In the genomic region with DNA sequence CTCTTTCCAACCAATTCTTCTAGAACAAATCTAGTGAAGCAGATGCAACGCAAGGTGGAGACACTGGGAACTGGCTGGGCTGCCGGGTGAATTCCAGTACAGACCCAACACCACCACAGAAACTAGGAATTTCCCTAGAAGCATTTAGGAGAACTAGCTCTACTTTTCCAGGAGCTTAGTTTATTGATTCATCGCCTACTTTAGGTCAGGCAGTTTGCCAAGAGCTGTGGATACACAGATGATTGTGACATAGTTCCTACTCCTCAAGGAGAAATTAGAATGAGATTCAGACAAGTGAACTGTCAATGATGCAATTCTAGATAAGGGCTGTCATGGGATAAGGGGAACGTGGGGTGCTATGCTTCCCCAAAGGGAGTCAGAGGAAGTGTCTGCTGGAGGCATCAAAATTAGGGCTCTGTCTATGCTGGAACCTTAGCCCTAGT, we compare ENCODE assay signal across 11 cellular contexts.
DNase-seq lines count a peak whose midpoint lies in the region; ATAC-seq and TF ChIP-seq lines count a peak whose summit lies in the region.
"Had no signal": no experiment of that assay in that cellular context is flagged by ENCODE, and none has a peak within 500 bp of the region (broad histone marks: within the 10 kb centered on the region; RNA-seq: fewer than 3 reads in every experiment).

No MANE protein-coding gene starts in this region.

- H3K27me3 Mint-ChIP-seq in stimulated activated memory B cell treated with anti-CD40 and anti-IgM and Interleukin-4, amounts not matched to agents 10 μg/mL and 1 μg/mL and 100 μg/mL, for 72 hours: no peaks in the 10 kb centered on the region
- H3K27me3 Mint-ChIP-seq: activated CD4-positive, alpha-beta memory T cell treated with anti-CD3 and anti-CD28 coated beads for 36 hours had no signal

- H3K9me3 ChIP-seq in fibroblast of lung (ENCODE audit: control insufficient read depth, insufficient read depth, low read depth, low read length): no peaks in the 10 kb centered on the region
- H3K9me3 ChIP-seq in PC-9 (ENCODE audit: insufficient read depth, low read depth): no peaks in the 10 kb centered on the region

- BruUV-seq in PC-9 (replicated peaks; lab: Mats Ljungman, UMichigan): no TSS peak

- no peak overlapping the region for H3K27ac Mint-ChIP-seq in stimulated activated memory B cell treated with anti-CD40 and anti-IgM and Interleukin-4, amounts not matched to agents 10 μg/mL and 1 μg/mL and 100 μg/mL, for 72 hours
- H3K27ac Mint-ChIP-seq: activated CD4-positive, alpha-beta memory T cell treated with anti-CD3 and anti-CD28 coated beads for 36 hours had no signal

- TF ChIP-seq CTCF in fibroblast of lung (conservative IDR thresholded peaks at IDR 0.05 in 1 of 2, IDR thresholded peaks at IDR 0.05 in 1 of 2; ENCODE audit: low read depth in 1 of 2, low read length in 2 of 2): peak in 1 of 2 donors; percentile 35
- no peak for TF ChIP-seq CTCF in PC-9 (conservative IDR thresholded peaks at IDR 0.05)

- DNase-seq in DMS53 (lab: John Stamatoyannopoulos, UW) (peak; percentile 10), DMS53 treated with DMSO at 0.1 percent for 48 hours (lab: John Stamatoyannopoulos, UW; ENCODE audit: unreplicated experiment) (no peak), NCI-H226 (peak; percentile 78), fibroblast of lung (ENCODE audit: low read depth in 2 of 2) (peak; percentile 95 to 96), pons (ENCODE audit: low spot score) (peak; percentile 19), PC-9 (no peak)
- DNase-seq: activated CD4-positive, alpha-beta memory T cell treated with anti-CD3 and anti-CD28 coated beads for 36 hours had no signal

- no peaks in the 10 kb centered on the region for H3K9me2 ChIP-seq in PC-9 (ENCODE audit: insufficient read depth)

- H3K9ac ChIP-seq in fibroblast of lung (ENCODE audit: insufficient read depth, low read length): no peak overlapping the region
- H3K9ac ChIP-seq: parathyroid adenoma had no signal

- ATAC-seq in GM19397 (IDR thresholded peaks at IDR 0.05; ENCODE audit: unreplicated experiment): no peak
- no peak for ATAC-seq in stimulated activated memory B cell treated with anti-CD40 and anti-IgM and Interleukin-4, amounts not matched to agents 10 μg/mL and 1 μg/mL and 100 μg/mL, for 72 hours

- intact Hi-C loops in PC-9 (cut with micrococcal nuclease; ENCODE audit: unreplicated experiment): no loop called here

- H3K79me2 ChIP-seq in fibroblast of lung (ENCODE audit: control insufficient read depth, insufficient read depth, low read length) (no peaks in the 10 kb centered on the region), PC-9 (ENCODE audit: low read depth) (no peaks in the 10 kb centered on the region)
- H3K79me2 ChIP-seq: parathyroid adenoma had no signal

- H3K36me3 Mint-ChIP-seq in stimulated activated memory B cell treated with anti-CD40 and anti-IgM and Interleukin-4, amounts not matched to agents 10 μg/mL and 1 μg/mL and 100 μg/mL, for 72 hours: no peaks in the 10 kb centered on the region
- H3K36me3 Mint-ChIP-seq: activated CD4-positive, alpha-beta memory T cell treated with anti-CD3 and anti-CD28 coated beads for 36 hours; brain had no signal

- no peak overlapping the region for H3K27ac ChIP-seq in fibroblast of lung (ENCODE audit: insufficient read depth, low read length)
- H3K27ac ChIP-seq in PC-9: no peak overlapping the region
- H3K27ac ChIP-seq: parathyroid adenoma had no signal

- H3K4me1 ChIP-seq in fibroblast of lung (ENCODE audit: control insufficient read depth, extremely low read depth, insufficient read depth, low read length): no peaks in the 10 kb centered on the region
- no peaks in the 10 kb centered on the region for H3K4me1 ChIP-seq in PC-9 (replicated peaks; ENCODE audit: insufficient read depth)

- H4K20me1 ChIP-seq in fibroblast of lung (ENCODE audit: control insufficient read depth, extremely low read depth, insufficient read depth, low read length) (no peaks in the 10 kb centered on the region), PC-9 (ENCODE audit: insufficient read depth) (no peaks in the 10 kb centered on the region)

- H3K4me3 ChIP-seq in fibroblast of lung (replicated peaks in 1 of 4; ENCODE audit: control extremely low read depth in 1 of 4, insufficient read depth in 1 of 4, low read depth in 3 of 4, low read length in 4 of 4) (no peak overlapping the region), PC-9 (no peak overlapping the region)

- H3K36me3 ChIP-seq in fibroblast of lung (ENCODE audit: control insufficient read depth, insufficient read depth, low read length) (no peaks in the 10 kb centered on the region), PC-9 (ENCODE audit: low read depth) (no peaks in the 10 kb centered on the region)

- POLR2A ChIA-PET in PC-9 (lab: Charles Lee; ENCODE audit: unreplicated experiment): no interaction called here

- CTCF ChIA-PET in PC-9 (lab: Charles Lee): no interaction called here

- H3F3A ChIP-seq in PC-9 (ENCODE audit: insufficient read depth, low read depth): no peaks in the 10 kb centered on the region

- H3K9me3 Mint-ChIP-seq in stimulated activated memory B cell treated with anti-CD40 and anti-IgM and Interleukin-4, amounts not matched to agents 10 μg/mL and 1 μg/mL and 100 μg/mL, for 72 hours: peaks cover 3% of the 10 kb centered on the region
- H3K9me3 Mint-ChIP-seq: activated CD4-positive, alpha-beta memory T cell treated with anti-CD3 and anti-CD28 coated beads for 36 hours had no signal

- no peaks in the 10 kb centered on the region for H3K4me1 Mint-ChIP-seq in stimulated activated memory B cell treated with anti-CD40 and anti-IgM and Interleukin-4, amounts not matched to agents 10 μg/mL and 1 μg/mL and 100 μg/mL, for 72 hours

- H3K4me2 ChIP-seq in fibroblast of lung (ENCODE audit: extremely low read depth, insufficient read depth, low read length) (no peak overlapping the region), PC-9 (no peak overlapping the region)

- no peak overlapping the region for H2AFZ ChIP-seq in fibroblast of lung (ENCODE audit: low read length)
- no peak overlapping the region for H2AFZ ChIP-seq in PC-9
- H2AFZ ChIP-seq: parathyroid adenoma had no signal

- no peak overlapping the region for H3K4me3 Mint-ChIP-seq in stimulated activated memory B cell treated with anti-CD40 and anti-IgM and Interleukin-4, amounts not matched to agents 10 μg/mL and 1 μg/mL and 100 μg/mL, for 72 hours
- H3K4me3 Mint-ChIP-seq: activated CD4-positive, alpha-beta memory T cell treated with anti-CD3 and anti-CD28 coated beads for 36 hours; brain had no signal

- H3K27me3 ChIP-seq in fibroblast of lung (ENCODE audit: control insufficient read depth, insufficient read depth, low read length) (no peaks in the 10 kb centered on the region), PC-9 (ENCODE audit: insufficient read depth, low read depth) (no peaks in the 10 kb centered on the region)

Comparison
In these comparisons a context has a peak if more than half of its experiments do, and no peak if none do; other contexts are left out.
1. DNase-seq: peak in DMS53 (single experiment), NCI-H226 (single experiment), fibroblast of lung (2 of 2) and pons (single experiment); none in DMS53 treated with DMSO at 0.1 percent for 48 hours (single experiment) and PC-9 (0 of 2).